In genomic region chr11:42066113-42066512, GRCh38 we compare ENCODE assay signal across 15 cellular contexts.
DNase-seq lines count a peak whose midpoint lies in the region; FAIRE-seq and TF ChIP-seq lines count a peak whose summit lies in the region.
"Had no signal": no experiment of that assay in that cellular context is flagged by ENCODE, and none has a peak within 500 bp of the region (broad histone marks: within the 10 kb centered on the region; RNA-seq: fewer than 3 reads in every experiment).

No MANE protein-coding gene starts in this region.

- no peak for TF ChIP-seq CTCF in PC-9 (conservative IDR thresholded peaks at IDR 0.05)
- TF ChIP-seq CTCF in H1 (IDR thresholded peaks at IDR 0.05; ENCODE audit: control extremely low read depth in 1 of 3, insufficient read depth in 1 of 3, low read depth in 1 of 3, low read length in 3 of 3), result no peak
- no peak for TF ChIP-seq CTCF in SK-N-SH (IDR thresholded peaks at IDR 0.05)
- TF ChIP-seq CTCF in esophagus muscularis mucosa (IDR thresholded peaks at IDR 0.05), result no peak

- H2AFZ ChIP-seq in PC-9 (no peak overlapping the region), H1 (ENCODE audit: low read length) (peak overlapping the region; percentile 72), SK-N-SH (ENCODE audit: low read depth) (no peak overlapping the region)

- TF ChIP-seq EP300 in H1 (IDR thresholded peaks at IDR 0.05; ENCODE audit: borderline replicate concordance in 1 of 2, low read depth in 2 of 2, low read length in 2 of 2) (no peak), SK-N-SH (IDR thresholded peaks at IDR 0.05; ENCODE audit: borderline replicate concordance in 1 of 2, low read depth in 1 of 2, low read length in 1 of 2) (no peak), esophagus muscularis mucosa (IDR thresholded peaks at IDR 0.05) (no peak)

- H3K79me2 ChIP-seq in PC-9 (ENCODE audit: low read depth) (no peaks in the 10 kb centered on the region), H1 (ENCODE audit: control insufficient read depth in 1 of 2, insufficient read depth in 2 of 2, low read length in 2 of 2) (no peaks in the 10 kb centered on the region), SK-N-SH (ENCODE audit: insufficient read depth) (no peaks in the 10 kb centered on the region)

- 94% methylated on average over 15 of the region's 15 CpGs; no CpG with 5 or more reads in 1 of the 2 experiments for WGBS in H1 (ENCODE audit: extremely low coverage in 1 of 2, insufficient coverage in 1 of 2, insufficient read length in 1 of 2, insufficient replicate concordance in 2 of 2, low coverage in 1 of 2, low lambda C conversion rate in 2 of 2, missing lambda C conversion rate in 1 of 2), 2 experiments
- WGBS in SK-N-SH (ENCODE audit: low lambda C conversion rate), result 63% methylated on average over 15 of the region's 15 CpGs
- WGBS in esophagus muscularis mucosa, result 93% methylated on average over 4 of the region's 15 CpGs

- H3K79me1 ChIP-seq in H1 (ENCODE audit: low read depth, low read length), result no peaks in the 10 kb centered on the region

- FAIRE-seq in H1 (lab: Jason Lieb, UNC), result no peak
- FAIRE-seq: A204.1 had no signal

- no TSS peak for BruUV-seq in PC-9 (replicated peaks; lab: Mats Ljungman, UMichigan)

- peak overlapping the region; percentile 19; the same call in 1 of the 2 replicates for H3K4me2 ChIP-seq in PC-9
- no peak overlapping the region for H3K4me2 ChIP-seq in H1 (ENCODE audit: insufficient read depth in 1 of 2, low read depth in 2 of 2, low read length in 2 of 2)
- H3K4me2 ChIP-seq in SK-N-SH, result no peak overlapping the region

- H4K5ac ChIP-seq in H1 (ENCODE audit: insufficient read length, low read depth, low read length), result no peak overlapping the region

- H3K9me2 ChIP-seq in PC-9 (ENCODE audit: insufficient read depth) (no peaks in the 10 kb centered on the region), SK-N-SH (no peaks in the 10 kb centered on the region)

- H3K27me3 ChIP-seq in PC-9 (ENCODE audit: insufficient read depth, low read depth) (no peaks in the 10 kb centered on the region), H1 (replicated peaks in 1 of 4; ENCODE audit: control insufficient read depth in 3 of 4, extremely low read depth in 1 of 4, insufficient read depth in 3 of 4, low read length in 3 of 4) (no peaks in the 10 kb centered on the region), SK-N-SH (ENCODE audit: insufficient read depth) (no peaks in the 10 kb centered on the region), esophagus muscularis mucosa (no peaks in the 10 kb centered on the region)

- no peak overlapping the region for H3K4ac ChIP-seq in H1 (replicated peaks; ENCODE audit: insufficient read length, low read depth, low read length)

- no peaks in the 10 kb centered on the region for H3F3A ChIP-seq in PC-9 (ENCODE audit: insufficient read depth, low read depth)
- H3F3A ChIP-seq in SK-N-SH (replicated peaks; ENCODE audit: insufficient read depth), result no peaks in the 10 kb centered on the region

- peak; percentile 11 for DNase-seq in NCI-H748 (lab: John Stamatoyannopoulos, UW; ENCODE audit: unreplicated experiment)
- DNase-seq in NCI-H748 treated with DMSO at 0.1 percent for 48 hours (lab: John Stamatoyannopoulos, UW), result no peak
- peak in 1 of 2 experiments; percentile 3 for DNase-seq in PC-9
- DNase-seq in H1 (ENCODE audit: low read depth in 1 of 2, low spot score in 2 of 2), result no peak
- DNase-seq in posterior cingulate gyrus, result peak in 8 of 10 donors; percentile 6 to 86 (median 31)
- no peak for DNase-seq in HuH-7.5 (ENCODE audit: low spot score)
- no peak for DNase-seq in SK-N-SH
- no peak for DNase-seq in esophagus muscularis mucosa (ENCODE audit: extremely low spot score)
- DNase-seq: COR-L47; KBM-7; NCI-H1436 treated with DMSO at 0.1 percent for 48 hours; NCI-H526 treated with DMSO at 0.1 percent for 48 hours; SIG-M5; stimulated activated naive B cell treated with anti-CD40 and anti-IgM and Interleukin-4, amounts not matched to agents 10 μg/mL and 1 μg/mL and 100 μg/mL, for 72 hours had no signal

- POLR2A ChIA-PET in PC-9 (lab: Charles Lee; ENCODE audit: unreplicated experiment) (no interaction called here), H1 (lab: Charles Lee; ENCODE audit: partially characterized antibody) (no interaction called here), SK-N-SH (lab: Yijun Ruan, JAX) (no interaction called here)

- no peak overlapping the region for H3K23ac ChIP-seq in H1 (ENCODE audit: insufficient read length)

- TF ChIP-seq POLR2A in H1 (IDR thresholded peaks at IDR 0.05; ENCODE audit: control extremely low read depth in 1 of 2, low read depth in 2 of 2, low read length in 2 of 2) (no peak), esophagus muscularis mucosa (IDR thresholded peaks at IDR 0.05; ENCODE audit: low read depth) (no peak)

- CTCF ChIA-PET in PC-9 (lab: Charles Lee), result no interaction called here
- CTCF ChIA-PET in H1 (lab: Charles Lee; ENCODE audit: partially characterized antibody), result no interaction called here
- CTCF ChIA-PET in SK-N-SH (lab: Yijun Ruan, JAX), result interaction anchor here (1.1 kb wide), 1 partner anchor 14 kb away, joined by 3 read pairs; no protein-coding TSS in a partner anchor

- H2AK5ac ChIP-seq in H1 (ENCODE audit: low read depth, low read length), result no peak overlapping the region

- H3K23me2 ChIP-seq in H1 (ENCODE audit: low read depth, low read length), result no peaks in the 10 kb centered on the region

- no peak overlapping the region for H4K91ac ChIP-seq in H1 (replicated peaks; ENCODE audit: insufficient read length, low read length)

- H3K27ac ChIP-seq in PC-9, result no peak overlapping the region
- no peak overlapping the region for H3K27ac ChIP-seq in H1 (ENCODE audit: low read depth, low read length)
- no peak overlapping the region for H3K27ac ChIP-seq in SK-N-SH (ENCODE audit: low read depth in 2 of 2, low read length in 1 of 2)
- H3K27ac ChIP-seq in esophagus muscularis mucosa (replicated peaks in 1 of 4), result no peak overlapping the region

- no peak overlapping the region for H3K18ac ChIP-seq in H1 (ENCODE audit: extremely low read depth, low read length)

- H3K4me1 ChIP-seq in PC-9 (replicated peaks; ENCODE audit: insufficient read depth) (no peaks in the 10 kb centered on the region), H1 (replicated peaks in 1 of 4; ENCODE audit: control insufficient read depth in 3 of 4, insufficient read depth in 4 of 4, low read length in 3 of 4) (no peaks in the 10 kb centered on the region; a peak in 1 of 7 replicates), SK-N-SH (ENCODE audit: control insufficient read depth in 1 of 2, insufficient read depth in 2 of 2, low read depth in 1 of 2, low read length in 1 of 2) (no peaks in the 10 kb centered on the region), esophagus muscularis mucosa (no peaks in the 10 kb centered on the region)

- no peak overlapping the region for H2BK120ac ChIP-seq in H1 (replicated peaks; ENCODE audit: low read depth, low read length)

- peak overlapping the region; percentile 77; the same call in 1 of the 2 replicates for H2BK12ac ChIP-seq in H1 (ENCODE audit: low read depth, low read length)

- no peak overlapping the region for H2BK5ac ChIP-seq in H1 (ENCODE audit: low read depth, low read length)

- no peak overlapping the region for H2BK20ac ChIP-seq in H1 (ENCODE audit: low read length)

- peak overlapping the region; percentile 57; the same call in 1 of the 2 replicates for H4K8ac ChIP-seq in H1 (ENCODE audit: extremely low read depth, insufficient read depth, low read length)

- H4K20me1 ChIP-seq in PC-9 (ENCODE audit: insufficient read depth) (no peaks in the 10 kb centered on the region), H1 (replicated peaks in 1 of 2; ENCODE audit: control insufficient read depth in 1 of 2, insufficient read depth in 2 of 2, low read length in 2 of 2) (no peaks in the 10 kb centered on the region), SK-N-SH (ENCODE audit: insufficient read depth) (no peaks in the 10 kb centered on the region)

- H3K9me3 ChIP-seq in PC-9 (ENCODE audit: insufficient read depth, low read depth) (no peaks in the 10 kb centered on the region), H1 (ENCODE audit: insufficient read depth in 2 of 2, low read depth in 1 of 2, low read length in 1 of 2) (no peaks in the 10 kb centered on the region), SK-N-SH (no peaks in the 10 kb centered on the region), esophagus muscularis mucosa (peaks cover 0 to 7% (median 0%) of the 10 kb centered on the region in 4 donors)

- no peak overlapping the region for H3K56ac ChIP-seq in H1 (replicated peaks; ENCODE audit: insufficient read length, low read depth, low read length)

- H3K36me3 ChIP-seq in PC-9 (ENCODE audit: low read depth), result no peaks in the 10 kb centered on the region
- H3K36me3 ChIP-seq in H1 (ENCODE audit: control insufficient read depth in 2 of 4, insufficient read depth in 4 of 4, low read length in 3 of 4), result no peaks in the 10 kb centered on the region
- H3K36me3 ChIP-seq in SK-N-SH (replicated peaks in 1 of 2; ENCODE audit: control insufficient read depth in 1 of 2, insufficient read depth in 2 of 2, low read length in 1 of 2), result no peaks in the 10 kb centered on the region
- H3K36me3 ChIP-seq in esophagus muscularis mucosa, result no peaks in the 10 kb centered on the region

- intact Hi-C loops in PC-9 (cut with micrococcal nuclease; ENCODE audit: unreplicated experiment), result no loop called here
- intact Hi-C loops in posterior cingulate gyrus (cut with DNase I), result no loop called here
- intact Hi-C loops in esophagus muscularis mucosa (cut with DNase I), result no loop called here

- no peak overlapping the region for H3K14ac ChIP-seq in H1 (ENCODE audit: insufficient read length)

- no peak overlapping the region for H2BK15ac ChIP-seq in H1 (ENCODE audit: low read length)

- H3K4me3 ChIP-seq in PC-9 (no peak overlapping the region), H1 (ENCODE audit: extremely low read depth in 1 of 4, insufficient read depth in 2 of 4, low read depth in 3 of 4, low read length in 4 of 4) (no peak overlapping the region), SK-N-SH (ENCODE audit: low read depth in 2 of 2, low read length in 1 of 2) (no peak overlapping the region), esophagus muscularis mucosa (no peak overlapping the region)

- no peak overlapping the region for H3K9ac ChIP-seq in H1 (replicated peaks in 1 of 4; ENCODE audit: extremely low read depth in 1 of 4, low read depth in 3 of 4, low read length in 3 of 4)
- H3K9ac ChIP-seq in SK-N-SH, result no peak overlapping the region

- TF ChIP-seq RAD21 in H1 (IDR thresholded peaks at IDR 0.05 in 1 of 2, conservative IDR thresholded peaks at IDR 0.05 in 1 of 2; ENCODE audit: low read depth in 2 of 2, low read length in 2 of 2), result no peak
- no peak for TF ChIP-seq RAD21 in SK-N-SH (IDR thresholded peaks at IDR 0.05; ENCODE audit: low read length)

TF ChIP-seq in H1, 55 proteins besides CTCF, POLR2A, EP300 and RAD21 (continues in another document):
- no peak for TF ChIP-seq BCL11A (IDR thresholded peaks at IDR 0.05; ENCODE audit: low read depth in 2 of 2, low read length in 2 of 2)
- no peak for TF ChIP-seq GABPA (IDR thresholded peaks at IDR 0.05; ENCODE audit: borderline replicate concordance, insufficient read depth, low read length)
- TF ChIP-seq CEBPB (IDR thresholded peaks at IDR 0.05; ENCODE audit: low read depth, low read length), result no peak

TF ChIP-seq in SK-N-SH, 30 proteins besides CTCF, POLR2A, EP300 and RAD21 (continues in another document):
- TF ChIP-seq GABPA (IDR thresholded peaks at IDR 0.05; ENCODE audit: low read depth) (no peak), RCOR1 (IDR thresholded peaks at IDR 0.05; ENCODE audit: low read length) (no peak), JUND (IDR thresholded peaks at IDR 0.05) (no peak), YY1 (IDR thresholded peaks at IDR 0.05; ENCODE audit: low read depth) (no peak)

Comparison
In these comparisons a context has a peak if more than half of its experiments do, and no peak if none do; other contexts are left out.
1. DNase-seq: peak in NCI-H748 (single experiment) and posterior cingulate gyrus (8 of 10); none in NCI-H748 treated with DMSO at 0.1 percent for 48 hours (single experiment), H1 (0 of 2), HuH-7.5 (single experiment), SK-N-SH (single experiment) and esophagus muscularis mucosa (single experiment).